Comparison of ENCODE assay signal across 1 cellular context in the genomic region with DNA sequence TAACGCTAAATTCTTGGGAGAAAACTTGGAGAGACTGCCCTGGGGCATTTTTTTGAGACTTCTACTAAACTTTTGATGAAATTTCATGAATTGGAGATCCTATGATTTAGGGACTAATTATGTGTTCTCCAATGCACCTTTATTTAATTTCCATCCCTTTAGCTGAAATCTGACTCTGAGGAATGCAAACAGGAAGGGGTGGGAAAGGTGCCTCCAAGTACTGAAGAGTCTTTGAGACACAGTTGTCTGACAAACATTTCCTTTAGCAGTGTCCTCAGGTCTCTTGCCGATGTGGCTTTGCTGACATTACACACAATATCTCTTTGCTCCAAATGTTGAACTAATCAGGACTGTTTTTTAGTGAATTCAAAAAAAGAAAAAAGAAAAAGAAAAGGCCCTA.
TF ChIP-seq lines count a peak whose summit lies in the region.

No MANE protein-coding gene starts in this region.

TF ChIP-seq in K562, 482 proteins besides CTCF, POLR2A, EP300 and RAD21 (continued from another document):
- TF ChIP-seq ZNF740 (CRISPR knock-in tag; IDR thresholded peaks at IDR 0.05) (no peak), ZNF740 (tag; IDR thresholded peaks at IDR 0.05) (no peak), ZNF584 (CRISPR knock-in tag; IDR thresholded peaks at IDR 0.05; ENCODE audit: low read depth) (no peak), TAL1 (IDR thresholded peaks at IDR 0.05) (no peak), ZNF696 (CRISPR knock-in tag; conservative IDR thresholded peaks at IDR 0.05) (no peak), BRCA1 (IDR thresholded peaks at IDR 0.05) (no peak), BRCA1 (CRISPR knock-in tag; IDR thresholded peaks at IDR 0.05) (no peak), STAG1 (CRISPR knock-in tag; IDR thresholded peaks at IDR 0.05; ENCODE audit: borderline replicate concordance) (no peak), CLOCK (CRISPR knock-in tag; IDR thresholded peaks at IDR 0.05; ENCODE audit: borderline replicate concordance) (no peak), USF1 (CRISPR knock-in tag; IDR thresholded peaks at IDR 0.05) (no peak)
- TF ChIP-seq, protein P1, sequence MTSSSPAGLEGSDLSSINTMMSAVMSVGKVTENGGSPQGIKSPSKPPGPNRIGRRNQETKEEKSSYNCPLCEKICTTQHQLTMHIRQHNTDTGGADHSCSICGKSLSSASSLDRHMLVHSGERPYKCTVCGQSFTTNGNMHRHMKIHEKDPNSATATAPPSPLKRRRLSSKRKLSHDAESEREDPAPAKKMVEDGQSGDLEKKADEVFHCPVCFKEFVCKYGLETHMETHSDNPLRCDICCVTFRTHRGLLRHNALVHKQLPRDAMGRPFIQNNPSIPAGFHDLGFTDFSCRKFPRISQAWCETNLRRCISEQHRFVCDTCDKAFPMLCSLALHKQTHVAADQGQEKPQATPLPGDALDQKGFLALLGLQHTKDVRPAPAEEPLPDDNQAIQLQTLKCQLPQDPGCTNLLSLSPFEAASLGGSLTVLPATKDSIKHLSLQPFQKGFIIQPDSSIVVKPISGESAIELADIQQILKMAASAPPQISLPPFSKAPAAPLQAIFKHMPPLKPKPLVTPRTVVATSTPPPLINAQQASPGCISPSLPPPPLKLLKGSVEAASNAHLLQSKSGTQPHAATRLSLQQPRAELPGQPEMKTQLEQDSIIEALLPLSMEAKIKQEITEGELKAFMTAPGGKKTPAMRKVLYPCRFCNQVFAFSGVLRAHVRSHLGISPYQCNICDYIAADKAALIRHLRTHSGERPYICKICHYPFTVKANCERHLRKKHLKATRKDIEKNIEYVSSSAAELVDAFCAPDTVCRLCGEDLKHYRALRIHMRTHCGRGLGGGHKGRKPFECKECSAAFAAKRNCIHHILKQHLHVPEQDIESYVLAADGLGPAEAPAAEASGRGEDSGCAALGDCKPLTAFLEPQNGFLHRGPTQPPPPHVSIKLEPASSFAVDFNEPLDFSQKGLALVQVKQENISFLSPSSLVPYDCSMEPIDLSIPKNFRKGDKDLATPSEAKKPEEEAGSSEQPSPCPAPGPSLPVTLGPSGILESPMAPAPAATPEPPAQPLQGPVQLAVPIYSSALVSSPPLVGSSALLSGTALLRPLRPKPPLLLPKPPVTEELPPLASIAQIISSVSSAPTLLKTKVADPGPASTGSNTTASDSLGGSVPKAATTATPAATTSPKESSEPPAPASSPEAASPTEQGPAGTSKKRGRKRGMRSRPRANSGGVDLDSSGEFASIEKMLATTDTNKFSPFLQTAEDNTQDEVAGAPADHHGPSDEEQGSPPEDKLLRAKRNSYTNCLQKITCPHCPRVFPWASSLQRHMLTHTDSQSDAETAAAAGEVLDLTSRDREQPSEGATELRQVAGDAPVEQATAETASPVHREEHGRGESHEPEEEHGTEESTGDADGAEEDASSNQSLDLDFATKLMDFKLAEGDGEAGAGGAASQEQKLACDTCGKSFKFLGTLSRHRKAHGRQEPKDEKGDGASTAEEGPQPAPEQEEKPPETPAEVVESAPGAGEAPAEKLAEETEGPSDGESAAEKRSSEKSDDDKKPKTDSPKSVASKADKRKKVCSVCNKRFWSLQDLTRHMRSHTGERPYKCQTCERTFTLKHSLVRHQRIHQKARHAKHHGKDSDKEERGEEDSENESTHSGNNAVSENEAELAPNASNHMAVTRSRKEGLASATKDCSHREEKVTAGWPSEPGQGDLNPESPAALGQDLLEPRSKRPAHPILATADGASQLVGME (CRISPR knock-in tag; IDR thresholded peaks at IDR 0.05), result no peak
- TF ChIP-seq, protein P2, sequence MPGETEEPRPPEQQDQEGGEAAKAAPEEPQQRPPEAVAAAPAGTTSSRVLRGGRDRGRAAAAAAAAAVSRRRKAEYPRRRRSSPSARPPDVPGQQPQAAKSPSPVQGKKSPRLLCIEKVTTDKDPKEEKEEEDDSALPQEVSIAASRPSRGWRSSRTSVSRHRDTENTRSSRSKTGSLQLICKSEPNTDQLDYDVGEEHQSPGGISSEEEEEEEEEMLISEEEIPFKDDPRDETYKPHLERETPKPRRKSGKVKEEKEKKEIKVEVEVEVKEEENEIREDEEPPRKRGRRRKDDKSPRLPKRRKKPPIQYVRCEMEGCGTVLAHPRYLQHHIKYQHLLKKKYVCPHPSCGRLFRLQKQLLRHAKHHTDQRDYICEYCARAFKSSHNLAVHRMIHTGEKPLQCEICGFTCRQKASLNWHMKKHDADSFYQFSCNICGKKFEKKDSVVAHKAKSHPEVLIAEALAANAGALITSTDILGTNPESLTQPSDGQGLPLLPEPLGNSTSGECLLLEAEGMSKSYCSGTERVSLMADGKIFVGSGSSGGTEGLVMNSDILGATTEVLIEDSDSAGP (CRISPR knock-in tag; IDR thresholded peaks at IDR 0.05), result no peak
